In the genomic region with DNA sequence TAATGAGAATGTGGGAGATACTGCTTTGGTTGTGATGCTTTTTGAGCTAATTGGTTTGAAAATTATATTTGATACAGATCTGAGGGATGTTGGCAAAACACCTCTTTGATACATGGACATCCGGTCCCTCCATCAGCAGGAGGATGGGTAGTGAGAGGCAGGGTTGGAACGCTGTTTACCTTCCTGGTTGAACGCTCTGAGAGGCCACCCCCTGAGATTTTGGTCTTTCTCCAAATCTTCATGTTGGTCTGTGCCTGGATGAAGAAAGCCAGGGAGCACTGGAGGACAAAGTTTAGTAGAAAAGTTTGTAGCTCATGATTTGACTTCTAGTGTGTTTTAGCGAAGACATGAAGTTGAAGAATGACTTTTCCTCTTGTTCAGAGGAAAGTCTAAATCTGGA, we compare ENCODE assay signal across 18 cellular contexts.
A peak's percentile ranks its signal among the peaks of the same experiment; 100 is the strongest.
DNase-seq lines count a peak whose midpoint lies in the region; ATAC-seq and TF ChIP-seq lines count a peak whose summit lies in the region.
"Had no signal": no experiment of that assay in that cellular context is flagged by ENCODE, and none has a peak within 500 bp of the region (broad histone marks: within the 10 kb centered on the region; RNA-seq: fewer than 3 reads in every experiment).

No MANE protein-coding gene starts in this region.

- no peak overlapping the region for H3K4me3 ChIP-seq in right cardiac atrium (ENCODE audit: low read length)
- no peak overlapping the region for H3K4me3 ChIP-seq in astrocyte of the cerebellum (ENCODE audit: low read depth, low read length)
- no peak overlapping the region for H3K4me3 ChIP-seq in prostate gland
- H3K4me3 ChIP-seq: GM23248, lung, transverse colon had no signal

- ATAC-seq in left ventricle myocardium superior (peak; percentile 41), right cardiac atrium (no peak)
- ATAC-seq: activated CD8-positive, alpha-beta memory T cell treated with anti-CD3 and anti-CD28 coated beads, Interleukin-2, amount 10 ng/mL, durations not matched to agents 7 days and 5 days; T-cell had no signal

- no peak for TF ChIP-seq POLR2A in prostate gland (IDR thresholded peaks at IDR 0.05)

- intact Hi-C loops in left ventricle myocardium superior (cut with micrococcal nuclease) = no loop called here
- intact Hi-C loops in right cardiac atrium (cut with DNase I) = no loop called here
- intact Hi-C loops in prostate gland (cut with DNase I) = no loop called here

- H3K27ac ChIP-seq in right cardiac atrium (ENCODE audit: low read length) = no peak overlapping the region
- no peak overlapping the region for H3K27ac ChIP-seq in prostate gland
- H3K27ac ChIP-seq: GM23248, transverse colon had no signal

- no peaks in the 10 kb centered on the region for H3K36me3 ChIP-seq in prostate gland
- H3K36me3 ChIP-seq: transverse colon had no signal

- TF ChIP-seq CTCF in astrocyte of the cerebellum (IDR thresholded peaks at IDR 0.05; ENCODE audit: low read depth, low read length, missing control alignments) (no peak), prostate gland (IDR thresholded peaks at IDR 0.05) (no peak)

- 58% methylated on average over 4 of the region's 4 CpGs for WGBS in right cardiac atrium
- WGBS in prostate gland = 33% methylated on average over 4 of the region's 4 CpGs

- H3K27me3 ChIP-seq in right cardiac atrium (ENCODE audit: control insufficient read depth, insufficient read depth) = no peaks in the 10 kb centered on the region
- H3K27me3 ChIP-seq in prostate gland (replicated peaks; ENCODE audit: insufficient read depth) = no peaks in the 10 kb centered on the region
- H3K27me3 ChIP-seq: transverse colon had no signal

- H3K4me1 ChIP-seq in right cardiac atrium (ENCODE audit: control insufficient read depth, insufficient read depth, low read length) = peaks cover 5% of the 10 kb centered on the region
- H3K4me1 ChIP-seq in prostate gland (replicated peaks) = no peaks in the 10 kb centered on the region

- in situ Hi-C loops in astrocyte of the cerebellum (cut with HindIII; ENCODE audit: low sequenced_read_pairs) = no loop called here

- no peak for DNase-seq in left ventricle myocardium superior
- no peak for DNase-seq in right cardiac atrium
- peak; percentile 16 for DNase-seq in astrocyte of the cerebellum (ENCODE audit: low read depth)
- DNase-seq in medulla oblongata (ENCODE audit: extremely low spot score) = peak; percentile 49
- no peak for DNase-seq in prostate gland (ENCODE audit: low spot score)
- no peak for DNase-seq in HuH-7.5 (ENCODE audit: low spot score)
- DNase-seq in activated CD4-positive, alpha-beta T cell treated with anti-CD3 and anti-CD28 coated beads, Interleukin-2, amount 50 U/mL, for 48 hours = no peak
- no peak for DNase-seq in NCI-H2107 (lab: John Stamatoyannopoulos, UW)
- DNase-seq: activated CD4-positive, alpha-beta T cell treated with anti-CD3 and anti-CD28 coated beads for 4 hours; activated CD8-positive, alpha-beta memory T cell treated with anti-CD3 and anti-CD28 coated beads, Interleukin-2, amount 10 ng/mL, durations not matched to agents 7 days and 5 days; CD4-positive, alpha-beta memory T cell; GM23248; Kasumi-1; NCI-H2081 treated with DMSO at 0.1 percent for 48 hours; occipital lobe; T-cell; transverse colon had no signal

- no peaks in the 10 kb centered on the region for H3K9me3 ChIP-seq in right cardiac atrium (ENCODE audit: control insufficient read depth, low read length)
- no peaks in the 10 kb centered on the region for H3K9me3 ChIP-seq in prostate gland
- H3K9me3 ChIP-seq: transverse colon had no signal

Comparison
In these comparisons a context has a peak if more than half of its experiments do, and no peak if none do; other contexts are left out.
1. DNase-seq: peak in astrocyte of the cerebellum (single experiment) and medulla oblongata (single experiment); none in left ventricle myocardium superior (single experiment), right cardiac atrium (0 of 3), prostate gland (single experiment), HuH-7.5 (single experiment), activated CD4-positive, alpha-beta T cell treated with anti-CD3 and anti-CD28 coated beads, Interleukin-2, amount 50 U/mL, for 48 hours (0 of 2) and NCI-H2107 (single experiment).